In the genomic region with DNA sequence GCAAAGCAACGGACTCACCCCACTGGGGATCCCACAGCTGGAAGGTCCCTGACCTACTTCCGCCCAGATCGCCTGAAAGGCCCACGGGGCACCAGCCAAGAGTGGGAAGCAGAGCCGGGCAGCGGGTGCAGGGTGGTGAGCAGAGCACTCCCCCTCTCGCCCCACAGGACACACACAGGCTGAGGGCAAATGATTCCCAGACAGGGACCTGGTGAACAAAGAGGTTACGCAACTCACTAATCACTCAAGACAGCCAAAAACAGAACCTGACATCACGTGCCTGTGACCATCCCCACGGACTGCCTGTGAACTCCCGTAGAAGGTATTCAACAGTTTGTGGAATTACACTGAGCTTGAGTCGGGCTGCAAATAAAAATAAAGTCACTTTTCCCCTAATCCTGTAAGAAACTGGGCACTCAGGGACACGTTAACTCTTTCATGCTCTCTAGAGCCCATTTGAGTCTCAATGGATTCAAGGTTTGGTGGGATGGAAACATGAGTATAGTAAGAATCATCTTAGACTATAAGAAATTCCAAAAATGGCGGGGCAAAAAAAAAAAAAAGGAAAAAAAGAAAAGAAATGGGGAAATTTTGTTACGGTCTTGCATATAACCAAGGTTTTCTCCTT, we compare ENCODE assay signal across 10 cellular contexts.
A peak's percentile ranks its signal among the peaks of the same experiment; 100 is the strongest.
DNase-seq lines count a peak whose midpoint lies in the region; ATAC-seq and TF ChIP-seq lines count a peak whose summit lies in the region.
"Had no signal": no experiment of that assay in that cellular context is flagged by ENCODE, and none has a peak within 500 bp of the region (broad histone marks: within the 10 kb centered on the region; RNA-seq: fewer than 3 reads in every experiment).

No MANE protein-coding gene starts in this region.

- H3K27me3 ChIP-seq in H7 (ENCODE audit: control insufficient read depth, insufficient read depth, low read length) (no peaks in the 10 kb centered on the region), left ventricle myocardium inferior (ENCODE audit: low read depth) (peaks cover 35% of the 10 kb centered on the region)

- H3K36me3 ChIP-seq in H7 (replicated peaks; ENCODE audit: control insufficient read depth, insufficient read depth, low read length), result no peaks in the 10 kb centered on the region
- H3K36me3 ChIP-seq in left ventricle myocardium inferior, result no peaks in the 10 kb centered on the region

- peak; percentile 60 for DNase-seq in H7
- DNase-seq in RPMI7951 (ENCODE audit: low read depth), result peak; percentile 74
- DNase-seq in left ventricle myocardium inferior, result no peak
- DNase-seq in sciatic nerve (ENCODE audit: low spot score), result peak; percentile 67
- DNase-seq in activated gamma-delta T cell treated with Interleukin-2 at 50 U/mL for 16 hours, result no peak
- no peak for DNase-seq in cerebellum (ENCODE audit: low spot score)
- DNase-seq in cerebellar nuclear complex (lab: John Stamatoyannopoulos, UW), result no peak
- DNase-seq: stimulated activated naive CD8-positive, alpha-beta T cell treated with anti-CD3 and anti-CD28 coated beads, Interleukin-15, amount 100 ng/mL, for 72 hours had no signal

- ATAC-seq in sciatic nerve (peak; percentile 87), HG03139 (IDR thresholded peaks at IDR 0.05; ENCODE audit: unreplicated experiment) (no peak)
- ATAC-seq: activated T-helper 17 cell treated with anti-CD3 and anti-CD28 coated beads, Interleukin-2, amount 50 U/mL, for 72 hours; stimulated activated naive CD8-positive, alpha-beta T cell treated with anti-CD3 and anti-CD28 coated beads, Interleukin-15, amount 100 ng/mL, for 72 hours had no signal

- H3K9me3 ChIP-seq in left ventricle myocardium inferior (replicated peaks), result no peaks in the 10 kb centered on the region

- intact Hi-C loops in left ventricle myocardium inferior (cut with micrococcal nuclease), result no loop called here
- intact Hi-C loops in sciatic nerve (cut with DNase I), result no loop called here

- no peak overlapping the region for H3K4me3 ChIP-seq in H7 (ENCODE audit: insufficient read depth, low read depth, low read length)
- peak overlapping the region; percentile 24 for H3K4me3 ChIP-seq in left ventricle myocardium inferior

- peaks cover 24% of the 10 kb centered on the region for H3K4me1 ChIP-seq in left ventricle myocardium inferior

- no peak for TF ChIP-seq CTCF in left ventricle myocardium inferior (IDR thresholded peaks at IDR 0.05; ENCODE audit: borderline replicate concordance)

- peak overlapping the region; percentile 11 for H3K27ac ChIP-seq in left ventricle myocardium inferior (replicated peaks)

Comparison
In these comparisons a context has a peak if more than half of its experiments do, and no peak if none do; other contexts are left out.
1. DNase-seq: peak in H7 (single experiment), RPMI7951 (single experiment) and sciatic nerve (single experiment); none in left ventricle myocardium inferior (single experiment), activated gamma-delta T cell treated with Interleukin-2 at 50 U/mL for 16 hours (single experiment), cerebellum (single experiment) and cerebellar nuclear complex (0 of 2).